30 cellular contexts compared by ENCODE assay signal in the genomic region with DNA sequence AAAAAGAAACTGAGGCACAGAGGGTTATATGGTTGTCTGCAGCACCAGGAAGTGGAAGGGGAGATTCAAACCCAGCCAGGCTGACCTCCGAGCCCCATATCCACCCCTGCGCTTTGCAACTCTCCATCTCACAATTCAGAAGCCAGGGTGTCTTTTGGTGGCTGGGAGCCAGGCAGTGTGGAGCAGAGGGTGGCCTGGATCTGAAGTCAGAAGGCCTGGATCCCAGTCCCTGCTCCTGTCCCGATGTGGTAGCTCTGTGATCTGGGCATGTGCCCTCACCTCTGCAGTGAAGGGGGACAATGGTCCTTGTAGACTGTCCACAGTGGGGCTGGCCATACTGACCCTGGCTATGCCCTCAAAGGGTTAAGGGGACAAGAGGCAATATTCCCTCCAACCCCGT. TPM values are rescaled to one million over a fixed set of nuclear protein-coding genes. Genes with fewer than 3 reads are reported as not detected.
"Had no signal": no experiment of that assay in that cellular context is flagged by ENCODE, and none has a peak within 500 bp of the region (broad histone marks: within the 10 kb centered on the region; RNA-seq: fewer than 3 reads in every experiment).

No MANE protein-coding gene starts in this region.

- H3K4me3 ChIP-seq: heart right ventricle, mucosa of descending colon, sigmoid colon, SJCRH30, smooth muscle cell, testis had no signal

- H3K9me3 ChIP-seq: heart right ventricle, mucosa of descending colon, neutrophil, sigmoid colon, SJCRH30, testis had no signal

- H3K27ac Mint-ChIP-seq: activated CD8-positive, alpha-beta T cell treated with anti-CD3 and anti-CD28 coated beads for 36 hours; activated naive CD4-positive, alpha-beta T cell treated with anti-CD3 and anti-CD28 coated beads for 36 hours; activated naive CD8-positive, alpha-beta T cell treated with anti-CD3 and anti-CD28 coated beads, Interleukin-2, amount 10 ng/mL, durations not matched to agents 7 days and 5 days; activated T-helper 2 cell treated with anti-CD3 and anti-CD28 coated beads, Interferon-gamma antibody, Interleukin-2, Interleukin-4, amounts not matched to agents 10 μg/mL and 5 μg/mL and 100 μg/mL, durations not matched to agents 14 hours and 24 hours and 36 hours; dendritic cell treated with granulocyte-macrophage colony-stimulating factor and Interleukin-4, amounts not matched to agents 40 ng/mL and 50 ng/mL, for 4 days; stimulated activated naive B cell treated with anti-CD40 and anti-IgM and Interleukin-4, amounts not matched to agents 10 μg/mL and 1 μg/mL and 100 μg/mL, for 72 hours; T-helper 1 cell treated with Interleukin-12 subunit alpha and Interleukin-12 subunit beta and Interleukin-4 antibody, amounts not matched to agents 30 μg/mL and 1 μg/mL, for 36 hours had no signal

- H3K27ac ChIP-seq: heart right ventricle, neutrophil, sigmoid colon, SJCRH30, testis had no signal

- H3K9me3 Mint-ChIP-seq: activated CD8-positive, alpha-beta T cell treated with anti-CD3 and anti-CD28 coated beads for 36 hours; activated naive CD4-positive, alpha-beta T cell treated with anti-CD3 and anti-CD28 coated beads for 36 hours; activated naive CD8-positive, alpha-beta T cell treated with anti-CD3 and anti-CD28 coated beads, Interleukin-2, amount 10 ng/mL, durations not matched to agents 7 days and 5 days; activated T-helper 2 cell treated with anti-CD3 and anti-CD28 coated beads, Interferon-gamma antibody, Interleukin-2, Interleukin-4, amounts not matched to agents 10 μg/mL and 5 μg/mL and 100 μg/mL, durations not matched to agents 14 hours and 24 hours and 36 hours; T-helper 1 cell treated with Interleukin-12 subunit alpha and Interleukin-12 subunit beta and Interleukin-4 antibody, amounts not matched to agents 30 μg/mL and 1 μg/mL, for 36 hours had no signal

- H3K4me1 ChIP-seq: heart right ventricle, sigmoid colon, SJCRH30, testis had no signal

- DNase-seq: activated CD4-positive, alpha-beta T cell treated with anti-CD3 and anti-CD28 coated beads for 48 hours; activated CD4-positive, CD25-positive, alpha-beta regulatory T cell; activated CD8-positive, alpha-beta T cell treated with anti-CD3 and anti-CD28 coated beads for 36 hours; activated naive CD4-positive, alpha-beta T cell treated with anti-CD3 and anti-CD28 coated beads for 36 hours; activated naive CD8-positive, alpha-beta T cell treated with anti-CD3 and anti-CD28 coated beads, Interleukin-2, amount 10 ng/mL, durations not matched to agents 7 days and 5 days; activated T-cell treated with anti-CD3 and anti-CD28 coated beads, Interleukin-2, amount 50 U/mL, for 1 hour; amniotic stem cell; caudate nucleus; effector CD4-positive, alpha-beta T cell; heart right ventricle; left colon; mesenchymal stem cell; mucosa of descending colon; SJCRH30; stimulated activated CD4-positive, alpha-beta T cell treated with anti-CD3 and anti-CD28 coated beads, Interleukin-15, amount 100 ng/mL, for 24 hours; stimulated activated CD8-positive, alpha-beta memory T cell treated with anti-CD3 and anti-CD28 coated beads, Interleukin-4, amount 100 ng/mL, for 48 hours; stimulated activated naive B cell treated with anti-CD40 and anti-IgM and Interleukin-4, amounts not matched to agents 10 μg/mL and 1 μg/mL and 100 μg/mL, for 72 hours; T1000; testis; trophoblast cell had no signal

- H3K4me2 ChIP-seq: smooth muscle cell had no signal

- H3K4me1 Mint-ChIP-seq: activated naive CD8-positive, alpha-beta T cell treated with anti-CD3 and anti-CD28 coated beads, Interleukin-2, amount 10 ng/mL, durations not matched to agents 7 days and 5 days; stimulated activated naive B cell treated with anti-CD40 and anti-IgM and Interleukin-4, amounts not matched to agents 10 μg/mL and 1 μg/mL and 100 μg/mL, for 72 hours had no signal

- H3K36me3 ChIP-seq: heart right ventricle, neutrophil, sigmoid colon, SJCRH30 had no signal

- H3K4me3 Mint-ChIP-seq: activated CD8-positive, alpha-beta T cell treated with anti-CD3 and anti-CD28 coated beads for 36 hours; activated naive CD4-positive, alpha-beta T cell treated with anti-CD3 and anti-CD28 coated beads for 36 hours; activated naive CD8-positive, alpha-beta T cell treated with anti-CD3 and anti-CD28 coated beads, Interleukin-2, amount 10 ng/mL, durations not matched to agents 7 days and 5 days; dendritic cell treated with granulocyte-macrophage colony-stimulating factor and Interleukin-4, amounts not matched to agents 40 ng/mL and 50 ng/mL, for 4 days; stimulated activated naive B cell treated with anti-CD40 and anti-IgM and Interleukin-4, amounts not matched to agents 10 μg/mL and 1 μg/mL and 100 μg/mL, for 72 hours; T-helper 1 cell treated with Interleukin-12 subunit alpha and Interleukin-12 subunit beta and Interleukin-4 antibody, amounts not matched to agents 30 μg/mL and 1 μg/mL, for 36 hours had no signal

- H3K36me3 Mint-ChIP-seq: activated naive CD8-positive, alpha-beta T cell treated with anti-CD3 and anti-CD28 coated beads, Interleukin-2, amount 10 ng/mL, durations not matched to agents 7 days and 5 days; stimulated activated naive B cell treated with anti-CD40 and anti-IgM and Interleukin-4, amounts not matched to agents 10 μg/mL and 1 μg/mL and 100 μg/mL, for 72 hours had no signal

- H3K27me3 ChIP-seq: testis had no signal

RNA-seq across cellular contexts. Expression of a gene that starts 57.0 kb away (rescaled TPM):
- total RNA-seq: activated CD8-positive, alpha-beta T cell treated with anti-CD3 and anti-CD28 coated beads for 36 hours; activated naive CD4-positive, alpha-beta T cell treated with anti-CD3 and anti-CD28 coated beads for 36 hours; activated naive CD8-positive, alpha-beta T cell treated with anti-CD3 and anti-CD28 coated beads, Interleukin-2, amount 10 ng/mL, durations not matched to agents 7 days and 5 days; activated T-helper 2 cell treated with anti-CD3 and anti-CD28 coated beads, Interferon-gamma antibody, Interleukin-2, Interleukin-4, amounts not matched to agents 10 μg/mL and 5 μg/mL and 100 μg/mL, durations not matched to agents 14 hours and 24 hours and 36 hours; epithelial cell of proximal tubule; fibroblast of villous mesenchyme; heart right ventricle; left colon; lower leg skin; sigmoid colon; SJCRH30; smooth muscle cell had no signal
- polyA plus RNA-seq: heart right ventricle, keratinocyte, sigmoid colon, smooth muscle cell had no signal
